In the genomic region with DNA sequence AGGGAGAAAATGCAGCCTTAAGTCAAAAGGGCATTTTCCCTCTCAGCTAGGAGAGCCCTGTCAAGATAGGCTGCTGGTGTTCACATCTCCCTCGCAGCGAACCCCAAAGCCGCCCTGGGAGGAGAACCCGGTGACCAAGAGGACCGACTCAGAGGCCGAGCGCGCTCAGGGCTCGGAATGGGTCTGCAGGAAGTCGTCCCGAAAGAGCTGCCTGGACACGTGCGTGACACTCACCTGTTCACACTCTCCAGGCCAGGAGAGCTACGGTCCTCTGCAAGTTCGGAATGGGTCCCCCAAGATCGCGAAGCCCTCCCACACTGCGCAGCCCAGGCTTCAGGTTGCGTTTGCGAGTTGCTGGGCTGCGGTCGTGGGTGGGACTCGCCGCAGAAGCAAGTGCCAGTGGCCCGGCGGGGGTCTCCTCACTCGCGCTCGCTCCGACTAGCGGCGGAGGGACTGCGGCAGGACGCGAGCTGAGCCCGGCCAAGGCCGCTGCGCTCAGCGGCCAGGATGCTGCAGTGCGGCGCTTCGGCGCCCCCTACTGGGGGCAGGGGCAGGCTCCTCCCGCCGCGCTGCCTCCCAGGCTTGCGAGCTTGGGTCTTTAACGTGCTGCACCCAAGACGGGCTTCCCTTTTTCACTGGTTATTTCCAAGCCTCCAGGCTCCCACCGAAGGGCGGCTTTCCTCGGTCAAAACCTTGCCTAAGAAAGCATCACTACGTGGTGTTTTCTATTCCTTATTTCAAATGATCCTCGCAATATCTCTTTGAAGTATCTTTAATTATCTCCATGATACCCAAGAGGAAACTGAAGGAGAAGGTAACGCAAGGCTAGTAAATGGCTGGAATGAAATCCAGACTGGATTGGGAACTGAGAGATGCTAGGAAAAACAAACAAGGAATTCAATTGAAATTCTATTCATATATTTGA, we compare ENCODE assay signal across 2 cellular contexts.
TF ChIP-seq lines count a peak whose summit lies in the region.

A gene with protein sequence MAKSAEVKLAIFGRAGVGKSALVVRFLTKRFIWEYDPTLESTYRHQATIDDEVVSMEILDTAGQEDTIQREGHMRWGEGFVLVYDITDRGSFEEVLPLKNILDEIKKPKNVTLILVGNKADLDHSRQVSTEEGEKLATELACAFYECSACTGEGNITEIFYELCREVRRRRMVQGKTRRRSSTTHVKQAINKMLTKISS (minus strand): TSS at position 457 of the 925 bp plus-strand sequence. CDS start 3,928 bp downstream, outside the sequence.

TF ChIP-seq in HEK293, 187 proteins besides CTCF, POLR2A, EP300 and RAD21 (continued from another document and continues in another):
- TF ChIP-seq ZNF624 (tag by site-specific recombination; IDR thresholded peaks at IDR 0.05) (no peak), ZNF2 (tag by site-specific recombination; IDR thresholded peaks at IDR 0.05) (peak; percentile 81; the same call in 1 of the 2 replicates), ZNF791 (tag by site-specific recombination; IDR thresholded peaks at IDR 0.05) (no peak), ZIC2 (tag by site-specific recombination; IDR thresholded peaks at IDR 0.05) (peak; percentile 50), ZNF626 (tag by site-specific recombination; IDR thresholded peaks at IDR 0.05) (no peak), TRIM28 (IDR thresholded peaks at IDR 0.05; ENCODE audit: borderline replicate concordance, low read length) (no peak; the same call in 1 of the 2 replicates), MZF1 (tag by site-specific recombination; IDR thresholded peaks at IDR 0.05; ENCODE audit: borderline replicate concordance) (no peak), ZNF571 (tag by site-specific recombination; IDR thresholded peaks at IDR 0.05) (no peak), PRDM1 (tag by site-specific recombination; IDR thresholded peaks at IDR 0.05) (no peak), REPIN1 (tag by site-specific recombination; IDR thresholded peaks at IDR 0.05; ENCODE audit: low read depth) (0 out of 2 replicates have a peak, but pooled peaks have one; percentile 26), ZNF596 (tag by site-specific recombination; IDR thresholded peaks at IDR 0.05) (no peak), ZNF555 (tag by site-specific recombination; conservative IDR thresholded peaks at IDR 0.05) (no peak), ZNF133 (tag by site-specific recombination; IDR thresholded peaks at IDR 0.05) (no peak), SP7 (tag by site-specific recombination; IDR thresholded peaks at IDR 0.05) (peak; percentile 50; the same call in 1 of the 2 replicates)
- TF ChIP-seq, protein P1, sequence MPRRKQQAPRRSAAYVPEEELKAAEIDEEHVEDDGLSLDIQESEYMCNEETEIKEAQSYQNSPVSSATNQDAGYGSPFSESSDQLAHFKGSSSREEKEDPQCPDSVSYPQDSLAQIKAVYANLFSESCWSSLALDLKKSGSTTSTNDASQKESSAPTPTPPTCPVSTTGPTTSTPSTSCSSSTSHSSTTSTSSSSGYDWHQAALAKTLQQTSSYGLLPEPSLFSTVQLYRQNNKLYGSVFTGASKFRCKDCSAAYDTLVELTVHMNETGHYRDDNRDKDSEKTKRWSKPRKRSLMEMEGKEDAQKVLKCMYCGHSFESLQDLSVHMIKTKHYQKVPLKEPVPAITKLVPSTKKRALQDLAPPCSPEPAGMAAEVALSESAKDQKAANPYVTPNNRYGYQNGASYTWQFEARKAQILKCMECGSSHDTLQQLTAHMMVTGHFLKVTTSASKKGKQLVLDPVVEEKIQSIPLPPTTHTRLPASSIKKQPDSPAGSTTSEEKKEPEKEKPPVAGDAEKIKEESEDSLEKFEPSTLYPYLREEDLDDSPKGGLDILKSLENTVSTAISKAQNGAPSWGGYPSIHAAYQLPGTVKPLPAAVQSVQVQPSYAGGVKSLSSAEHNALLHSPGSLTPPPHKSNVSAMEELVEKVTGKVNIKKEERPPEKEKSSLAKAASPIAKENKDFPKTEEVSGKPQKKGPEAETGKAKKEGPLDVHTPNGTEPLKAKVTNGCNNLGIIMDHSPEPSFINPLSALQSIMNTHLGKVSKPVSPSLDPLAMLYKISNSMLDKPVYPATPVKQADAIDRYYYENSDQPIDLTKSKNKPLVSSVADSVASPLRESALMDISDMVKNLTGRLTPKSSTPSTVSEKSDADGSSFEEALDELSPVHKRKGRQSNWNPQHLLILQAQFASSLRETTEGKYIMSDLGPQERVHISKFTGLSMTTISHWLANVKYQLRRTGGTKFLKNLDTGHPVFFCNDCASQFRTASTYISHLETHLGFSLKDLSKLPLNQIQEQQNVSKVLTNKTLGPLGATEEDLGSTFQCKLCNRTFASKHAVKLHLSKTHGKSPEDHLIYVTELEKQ (tag by site-specific recombination; IDR thresholded peaks at IDR 0.05; ENCODE audit: borderline replicate concordance), result no peak
- TF ChIP-seq, protein P2, sequence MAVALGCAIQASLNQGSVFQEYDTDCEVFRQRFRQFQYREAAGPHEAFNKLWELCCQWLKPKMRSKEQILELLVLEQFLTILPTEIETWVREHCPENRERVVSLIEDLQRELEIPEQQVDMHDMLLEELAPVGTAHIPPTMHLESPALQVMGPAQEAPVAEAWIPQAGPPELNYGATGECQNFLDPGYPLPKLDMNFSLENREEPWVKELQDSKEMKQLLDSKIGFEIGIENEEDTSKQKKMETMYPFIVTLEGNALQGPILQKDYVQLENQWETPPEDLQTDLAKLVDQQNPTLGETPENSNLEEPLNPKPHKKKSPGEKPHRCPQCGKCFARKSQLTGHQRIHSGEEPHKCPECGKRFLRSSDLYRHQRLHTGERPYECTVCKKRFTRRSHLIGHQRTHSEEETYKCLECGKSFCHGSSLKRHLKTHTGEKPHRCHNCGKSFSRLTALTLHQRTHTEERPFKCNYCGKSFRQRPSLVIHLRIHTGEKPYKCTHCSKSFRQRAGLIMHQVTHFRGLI (tag by site-specific recombination; IDR thresholded peaks at IDR 0.05), result peak; percentile 48; the same call in 1 of the 2 replicates
- TF ChIP-seq, protein P3, sequence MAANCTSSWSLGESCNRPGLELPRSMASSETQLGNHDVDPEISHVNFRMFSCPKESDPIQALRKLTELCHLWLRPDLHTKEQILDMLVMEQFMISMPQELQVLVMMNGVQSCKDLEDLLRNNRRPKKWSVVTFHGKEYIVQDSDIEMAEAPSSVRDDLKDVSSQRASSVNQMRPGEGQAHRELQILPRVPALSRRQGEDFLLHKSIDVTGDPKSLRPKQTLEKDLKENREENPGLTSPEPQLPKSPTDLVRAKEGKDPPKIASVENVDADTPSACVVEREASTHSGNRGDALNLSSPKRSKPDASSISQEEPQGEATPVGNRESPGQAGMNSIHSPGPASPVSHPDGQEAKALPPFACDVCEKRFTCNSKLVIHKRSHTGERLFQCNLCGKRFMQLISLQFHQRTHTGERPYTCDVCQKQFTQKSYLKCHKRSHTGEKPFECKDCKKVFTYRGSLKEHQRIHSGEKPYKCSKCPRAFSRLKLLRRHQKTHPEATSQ (tag by site-specific recombination; IDR thresholded peaks at IDR 0.05), result 0 out of 2 replicates have a peak, but pooled peaks have one; percentile 29

TF ChIP-seq in WTC11, 78 proteins besides CTCF, POLR2A, EP300 and RAD21 (continued from another document and continues in another):
- TF ChIP-seq, protein P4, sequence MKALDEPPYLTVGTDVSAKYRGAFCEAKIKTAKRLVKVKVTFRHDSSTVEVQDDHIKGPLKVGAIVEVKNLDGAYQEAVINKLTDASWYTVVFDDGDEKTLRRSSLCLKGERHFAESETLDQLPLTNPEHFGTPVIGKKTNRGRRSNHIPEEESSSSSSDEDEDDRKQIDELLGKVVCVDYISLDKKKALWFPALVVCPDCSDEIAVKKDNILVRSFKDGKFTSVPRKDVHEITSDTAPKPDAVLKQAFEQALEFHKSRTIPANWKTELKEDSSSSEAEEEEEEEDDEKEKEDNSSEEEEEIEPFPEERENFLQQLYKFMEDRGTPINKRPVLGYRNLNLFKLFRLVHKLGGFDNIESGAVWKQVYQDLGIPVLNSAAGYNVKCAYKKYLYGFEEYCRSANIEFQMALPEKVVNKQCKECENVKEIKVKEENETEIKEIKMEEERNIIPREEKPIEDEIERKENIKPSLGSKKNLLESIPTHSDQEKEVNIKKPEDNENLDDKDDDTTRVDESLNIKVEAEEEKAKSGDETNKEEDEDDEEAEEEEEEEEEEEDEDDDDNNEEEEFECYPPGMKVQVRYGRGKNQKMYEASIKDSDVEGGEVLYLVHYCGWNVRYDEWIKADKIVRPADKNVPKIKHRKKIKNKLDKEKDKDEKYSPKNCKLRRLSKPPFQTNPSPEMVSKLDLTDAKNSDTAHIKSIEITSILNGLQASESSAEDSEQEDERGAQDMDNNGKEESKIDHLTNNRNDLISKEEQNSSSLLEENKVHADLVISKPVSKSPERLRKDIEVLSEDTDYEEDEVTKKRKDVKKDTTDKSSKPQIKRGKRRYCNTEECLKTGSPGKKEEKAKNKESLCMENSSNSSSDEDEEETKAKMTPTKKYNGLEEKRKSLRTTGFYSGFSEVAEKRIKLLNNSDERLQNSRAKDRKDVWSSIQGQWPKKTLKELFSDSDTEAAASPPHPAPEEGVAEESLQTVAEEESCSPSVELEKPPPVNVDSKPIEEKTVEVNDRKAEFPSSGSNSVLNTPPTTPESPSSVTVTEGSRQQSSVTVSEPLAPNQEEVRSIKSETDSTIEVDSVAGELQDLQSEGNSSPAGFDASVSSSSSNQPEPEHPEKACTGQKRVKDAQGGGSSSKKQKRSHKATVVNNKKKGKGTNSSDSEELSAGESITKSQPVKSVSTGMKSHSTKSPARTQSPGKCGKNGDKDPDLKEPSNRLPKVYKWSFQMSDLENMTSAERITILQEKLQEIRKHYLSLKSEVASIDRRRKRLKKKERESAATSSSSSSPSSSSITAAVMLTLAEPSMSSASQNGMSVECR (CRISPR knock-in tag; IDR thresholded peaks at IDR 0.05; ENCODE audit: borderline replicate concordance), result no peak
- TF ChIP-seq ESRRA (CRISPR knock-in tag; IDR thresholded peaks at IDR 0.05; ENCODE audit: borderline replicate concordance) (peak; percentile 65; the same call in 1 of the 2 replicates), NR3C1 (CRISPR knock-in tag; conservative IDR thresholded peaks at IDR 0.05; ENCODE audit: low read depth) (no peak), NR2C2 (CRISPR knock-in tag; IDR thresholded peaks at IDR 0.05) (no peak), ZNF423 (CRISPR knock-in tag; IDR thresholded peaks at IDR 0.05) (no peak), CREM (CRISPR knock-in tag; IDR thresholded peaks at IDR 0.05) (peak; percentile 72), ETV6 (CRISPR knock-in tag; IDR thresholded peaks at IDR 0.05) (peak; percentile 92), JAZF1 (CRISPR knock-in tag; IDR thresholded peaks at IDR 0.05) (no peak)
- TF ChIP-seq, protein P5, sequence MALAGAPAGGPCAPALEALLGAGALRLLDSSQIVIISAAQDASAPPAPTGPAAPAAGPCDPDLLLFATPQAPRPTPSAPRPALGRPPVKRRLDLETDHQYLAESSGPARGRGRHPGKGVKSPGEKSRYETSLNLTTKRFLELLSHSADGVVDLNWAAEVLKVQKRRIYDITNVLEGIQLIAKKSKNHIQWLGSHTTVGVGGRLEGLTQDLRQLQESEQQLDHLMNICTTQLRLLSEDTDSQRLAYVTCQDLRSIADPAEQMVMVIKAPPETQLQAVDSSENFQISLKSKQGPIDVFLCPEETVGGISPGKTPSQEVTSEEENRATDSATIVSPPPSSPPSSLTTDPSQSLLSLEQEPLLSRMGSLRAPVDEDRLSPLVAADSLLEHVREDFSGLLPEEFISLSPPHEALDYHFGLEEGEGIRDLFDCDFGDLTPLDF (CRISPR knock-in tag; IDR thresholded peaks at IDR 0.05), result peak; percentile 45; the same call in 1 of the 2 replicates
- TF ChIP-seq, protein P6, sequence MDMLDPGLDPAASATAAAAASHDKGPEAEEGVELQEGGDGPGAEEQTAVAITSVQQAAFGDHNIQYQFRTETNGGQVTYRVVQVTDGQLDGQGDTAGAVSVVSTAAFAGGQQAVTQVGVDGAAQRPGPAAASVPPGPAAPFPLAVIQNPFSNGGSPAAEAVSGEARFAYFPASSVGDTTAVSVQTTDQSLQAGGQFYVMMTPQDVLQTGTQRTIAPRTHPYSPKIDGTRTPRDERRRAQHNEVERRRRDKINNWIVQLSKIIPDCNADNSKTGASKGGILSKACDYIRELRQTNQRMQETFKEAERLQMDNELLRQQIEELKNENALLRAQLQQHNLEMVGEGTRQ (CRISPR knock-in tag; IDR thresholded peaks at IDR 0.05), result no peak
- TF ChIP-seq, protein P7, sequence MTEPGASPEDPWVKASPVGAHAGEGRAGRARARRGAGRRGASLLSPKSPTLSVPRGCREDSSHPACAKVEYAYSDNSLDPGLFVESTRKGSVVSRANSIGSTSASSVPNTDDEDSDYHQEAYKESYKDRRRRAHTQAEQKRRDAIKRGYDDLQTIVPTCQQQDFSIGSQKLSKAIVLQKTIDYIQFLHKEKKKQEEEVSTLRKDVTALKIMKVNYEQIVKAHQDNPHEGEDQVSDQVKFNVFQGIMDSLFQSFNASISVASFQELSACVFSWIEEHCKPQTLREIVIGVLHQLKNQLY (CRISPR knock-in tag; IDR thresholded peaks at IDR 0.05), result no peak
- TF ChIP-seq, protein P8, sequence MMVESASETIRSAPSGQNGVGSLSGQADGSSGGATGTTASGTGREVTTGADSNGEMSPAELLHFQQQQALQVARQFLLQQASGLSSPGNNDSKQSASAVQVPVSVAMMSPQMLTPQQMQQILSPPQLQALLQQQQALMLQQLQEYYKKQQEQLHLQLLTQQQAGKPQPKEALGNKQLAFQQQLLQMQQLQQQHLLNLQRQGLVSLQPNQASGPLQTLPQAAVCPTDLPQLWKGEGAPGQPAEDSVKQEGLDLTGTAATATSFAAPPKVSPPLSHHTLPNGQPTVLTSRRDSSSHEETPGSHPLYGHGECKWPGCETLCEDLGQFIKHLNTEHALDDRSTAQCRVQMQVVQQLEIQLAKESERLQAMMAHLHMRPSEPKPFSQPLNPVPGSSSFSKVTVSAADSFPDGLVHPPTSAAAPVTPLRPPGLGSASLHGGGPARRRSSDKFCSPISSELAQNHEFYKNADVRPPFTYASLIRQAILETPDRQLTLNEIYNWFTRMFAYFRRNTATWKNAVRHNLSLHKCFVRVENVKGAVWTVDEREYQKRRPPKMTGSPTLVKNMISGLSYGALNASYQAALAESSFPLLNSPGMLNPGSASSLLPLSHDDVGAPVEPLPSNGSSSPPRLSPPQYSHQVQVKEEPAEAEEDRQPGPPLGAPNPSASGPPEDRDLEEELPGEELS (CRISPR knock-in tag; IDR thresholded peaks at IDR 0.05), result 0 out of 2 replicates have a peak, but pooled peaks have one; percentile 63
- TF ChIP-seq, protein P9, sequence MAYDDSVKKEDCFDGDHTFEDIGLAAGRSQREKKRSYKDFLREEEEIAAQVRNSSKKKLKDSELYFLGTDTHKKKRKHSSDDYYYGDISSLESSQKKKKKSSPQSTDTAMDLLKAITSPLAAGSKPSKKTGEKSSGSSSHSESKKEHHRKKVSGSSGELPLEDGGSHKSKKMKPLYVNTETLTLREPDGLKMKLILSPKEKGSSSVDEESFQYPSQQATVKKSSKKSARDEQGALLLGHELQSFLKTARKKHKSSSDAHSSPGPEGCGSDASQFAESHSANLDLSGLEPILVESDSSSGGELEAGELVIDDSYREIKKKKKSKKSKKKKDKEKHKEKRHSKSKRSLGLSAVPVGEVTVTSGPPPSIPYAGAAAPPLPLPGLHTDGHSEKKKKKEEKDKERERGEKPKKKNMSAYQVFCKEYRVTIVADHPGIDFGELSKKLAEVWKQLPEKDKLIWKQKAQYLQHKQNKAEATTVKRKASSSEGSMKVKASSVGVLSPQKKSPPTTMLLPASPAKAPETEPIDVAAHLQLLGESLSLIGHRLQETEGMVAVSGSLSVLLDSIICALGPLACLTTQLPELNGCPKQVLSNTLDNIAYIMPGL (CRISPR knock-in tag; IDR thresholded peaks at IDR 0.05), result peak; percentile 98
